8 cellular contexts compared by ENCODE assay signal in the genomic region with DNA sequence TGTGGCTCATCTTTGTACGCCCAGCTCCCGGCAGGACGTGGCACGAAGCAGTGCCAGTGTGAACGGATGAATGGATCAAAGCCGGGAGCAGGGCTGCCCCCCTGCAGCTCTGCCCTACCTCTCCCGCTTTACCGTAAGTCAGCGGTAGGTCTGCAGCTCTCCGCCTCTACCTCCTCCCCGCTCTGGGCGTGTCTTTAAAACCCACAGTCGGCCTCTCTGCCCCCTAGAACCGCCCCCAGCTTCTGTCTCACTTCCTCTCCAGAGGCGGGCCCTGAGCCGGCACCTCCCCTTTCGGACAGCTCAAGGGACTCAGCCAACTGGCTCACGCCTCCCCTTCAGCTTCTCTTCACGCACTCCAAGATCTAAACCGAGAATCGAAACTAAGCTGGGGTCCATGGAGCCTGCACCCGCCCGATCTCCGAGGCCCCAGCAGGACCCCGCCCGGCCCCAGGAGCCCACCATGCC. TPM values are rescaled to one million over a fixed set of nuclear protein-coding genes. Genes with fewer than 3 reads are reported as not detected.
A peak's percentile ranks its signal among the peaks of the same experiment; 100 is the strongest.
DNase-seq lines count a peak whose midpoint lies in the region; ATAC-seq and TF ChIP-seq lines count a peak whose summit lies in the region.

PML (plus strand) TSS at position 298 of the 465 bp plus-strand sequence; CDS start at position 395, 97 bp downstream.

- H3K27me3 ChIP-seq in ACC112 (ENCODE audit: insufficient read depth, low read length), result no peaks in the 10 kb centered on the region

- H3K36me3 Mint-ChIP-seq in WTC11, result peaks cover 9% of the 10 kb centered on the region

- peak within 1 kb of the TSS; percentile 97 for H3K4me3 Mint-ChIP-seq in WTC11

- peak within 1 kb of the TSS; percentile 81 for H3K27ac ChIP-seq in ACC112 (ENCODE audit: low read depth, low read length)

- TF ChIP-seq CTCF in WTC11 (IDR thresholded peaks at IDR 0.05) (no peak), cardiac fibroblast (IDR thresholded peaks at IDR 0.05; ENCODE audit: low read depth, low read length) (no peak)

- H3K4me1 Mint-ChIP-seq in WTC11, result peaks cover 36% of the 10 kb centered on the region

- peaks cover 13% of the 10 kb centered on the region for H3K27me3 Mint-ChIP-seq in WTC11 (ENCODE audit: low read depth)

- peak; percentile 52 for ATAC-seq in GM18873 (IDR thresholded peaks at IDR 0.05; ENCODE audit: low FRiP score, unreplicated experiment)
- peak; percentile 67 for ATAC-seq in HG03139 (IDR thresholded peaks at IDR 0.05; ENCODE audit: unreplicated experiment)
- peak; percentile 93 for ATAC-seq in WTC11

- peak within 1 kb of the TSS; percentile 78 for H3K27ac Mint-ChIP-seq in WTC11

- peaks cover 57% of the 10 kb centered on the region for H3K79me2 ChIP-seq in ACC112 (ENCODE audit: control insufficient read depth, insufficient read depth, low read length, unreplicated experiment)

- CTCF ChIA-PET in WTC11 (lab: Charles Lee), result interaction anchor here (0.6 to 5.5 kb wide), 29 partner anchors 9 to 1457 kb away, joined by 3 to 89 read pairs (median 5); partner anchors contain the start of genes LOXL1, SIN3A and STRA6

- H2AFZ ChIP-seq in ACC112 (ENCODE audit: low read length, unreplicated experiment), result peak within 1 kb of the TSS; percentile 46

- H3K4me3 ChIP-seq in ACC112 (ENCODE audit: low read depth, low read length) (peak within 1 kb of the TSS; percentile 96), cardiac fibroblast (replicated peaks in 1 of 2; ENCODE audit: low read depth in 2 of 2, low read length in 2 of 2) (peak within 1 kb of the TSS; percentile 90 to 97)

- peaks cover 23% of the 10 kb centered on the region for H3K36me3 ChIP-seq in ACC112 (ENCODE audit: insufficient read depth, low read length)

- DNase-seq in NCI-H2227 treated with DMSO at 0.1 percent for 48 hours (lab: John Stamatoyannopoulos, UW), result peak; percentile 76
- peak; percentile 97 for DNase-seq in WTC11 (ENCODE audit: low spot score)
- DNase-seq in cardiac fibroblast (ENCODE audit: low read depth in 2 of 2), result peak; percentile 95 to 96
- peak; percentile 98 for DNase-seq in iPS-NIHi7 (ENCODE audit: extremely low spot score)
- DNase-seq in smooth muscle cell of the brain vasculature (ENCODE audit: low read depth, low spot score), result peak; percentile 85

- H3K4me1 ChIP-seq in ACC112 (ENCODE audit: control insufficient read depth, insufficient read depth, low read length, unreplicated experiment), result peaks cover 47% of the 10 kb centered on the region

- POLR2A ChIA-PET in WTC11 (lab: Charles Lee), result interaction anchor here (0.6 to 1.4 kb wide), 9 partner anchors 16 to 700 kb away, joined by 3 to 7 read pairs (median 3); no protein-coding TSS in a partner anchor

- H3K9me3 Mint-ChIP-seq in WTC11, result no peaks in the 10 kb centered on the region

TF ChIP-seq in WTC11, 78 proteins besides CTCF, POLR2A, EP300 and RAD21:
- TF ChIP-seq ZNF423 (CRISPR knock-in tag; IDR thresholded peaks at IDR 0.05) (no peak), SP1 (CRISPR knock-in tag; conservative IDR thresholded peaks at IDR 0.05) (peak; percentile 84), ZNF219 (CRISPR knock-in tag; IDR thresholded peaks at IDR 0.05; ENCODE audit: borderline replicate concordance) (no peak), STAT6 (CRISPR knock-in tag; conservative IDR thresholded peaks at IDR 0.05; ENCODE audit: low read depth) (no peak), PRRX2 (CRISPR knock-in tag; IDR thresholded peaks at IDR 0.05) (no peak), USF1 (CRISPR knock-in tag; IDR thresholded peaks at IDR 0.05) (no peak), ETV6 (CRISPR knock-in tag; IDR thresholded peaks at IDR 0.05) (0 out of 2 replicates have a peak, but pooled peaks have one; percentile 21), ATF1 (CRISPR knock-in tag; IDR thresholded peaks at IDR 0.05) (no peak)
- TF ChIP-seq, protein P1, sequence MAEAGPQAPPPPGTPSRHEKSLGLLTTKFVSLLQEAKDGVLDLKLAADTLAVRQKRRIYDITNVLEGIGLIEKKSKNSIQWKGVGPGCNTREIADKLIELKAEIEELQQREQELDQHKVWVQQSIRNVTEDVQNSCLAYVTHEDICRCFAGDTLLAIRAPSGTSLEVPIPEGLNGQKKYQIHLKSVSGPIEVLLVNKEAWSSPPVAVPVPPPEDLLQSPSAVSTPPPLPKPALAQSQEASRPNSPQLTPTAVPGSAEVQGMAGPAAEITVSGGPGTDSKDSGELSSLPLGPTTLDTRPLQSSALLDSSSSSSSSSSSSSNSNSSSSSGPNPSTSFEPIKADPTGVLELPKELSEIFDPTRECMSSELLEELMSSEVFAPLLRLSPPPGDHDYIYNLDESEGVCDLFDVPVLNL (CRISPR knock-in tag; IDR thresholded peaks at IDR 0.05; ENCODE audit: borderline replicate concordance, low read depth), result no peak

RNA-seq across cellular contexts. Expression of gene PML, which starts in this region (rescaled TPM):
- 39.0 to 47.7 TPM (median 40.5 TPM) in 3 replicates for total RNA-seq in WTC11 (2021)

Comparison
In these comparisons a context has a peak if more than half of its experiments do, and no peak if none do; other contexts are left out.
1. Peak in every context shown above with its lines: DNase-seq, ATAC-seq, H3K4me3 ChIP-seq and H3K27ac ChIP-seq.